In genomic region chr1:148279002-148279542, GRCh38 we compare ENCODE assay signal across 7 cellular contexts.
A peak's percentile ranks its signal among the peaks of the same experiment; 100 is the strongest.
DNase-seq lines count a peak whose midpoint lies in the region; ATAC-seq and TF ChIP-seq lines count a peak whose summit lies in the region.
"Not testable (repeated sequence)": the region's sequence is repeated elsewhere in the genome, so short reads cannot be mapped to it uniquely, and the experiment has no call there.

No MANE protein-coding gene starts in this region.

- H3K4me3 Mint-ChIP-seq in activated CD8-positive, alpha-beta T cell treated with anti-CD3 and anti-CD28 coated beads for 36 hours, result peak overlapping the region; percentile 82

- not testable (repeated sequence) for H3F3A ChIP-seq in GM23248 (ENCODE audit: insufficient read depth)

- H3K4me1 ChIP-seq in GM23248 (ENCODE audit: insufficient read depth), result peaks cover 28% of the 10 kb centered on the region

- not testable (repeated sequence) for H4K20me1 ChIP-seq in GM23248 (ENCODE audit: insufficient read depth)

- not testable (repeated sequence) for H3K36me3 Mint-ChIP-seq in activated CD8-positive, alpha-beta T cell treated with anti-CD3 and anti-CD28 coated beads for 36 hours (ENCODE audit: low read depth)

- intact Hi-C loops in activated CD8-positive, alpha-beta T cell treated with anti-CD3 and anti-CD28 coated beads for 36 hours (cut with micrococcal nuclease), result not testable (repeated sequence)

- H3K4me1 Mint-ChIP-seq in activated CD8-positive, alpha-beta T cell treated with anti-CD3 and anti-CD28 coated beads for 36 hours (ENCODE audit: low read depth), result not testable (repeated sequence)

- TF ChIP-seq CTCF in activated CD8-positive, alpha-beta T cell treated with anti-CD3 and anti-CD28 coated beads for 36 hours (IDR thresholded peaks at IDR 0.05), result not testable (repeated sequence)

- DNase-seq in GM23248, result peak; percentile 12
- DNase-seq in MV-4-11 (lab: John Stamatoyannopoulos, UW), result peak; percentile 29
- DNase-seq in SK-MEL-5 (ENCODE audit: low read depth, low spot score), result peak; percentile 24
- DNase-seq in activated CD8-positive, alpha-beta T cell treated with anti-CD3 and anti-CD28 coated beads for 36 hours; epithelial cell of prostate (ENCODE audit: low read depth, low spot score): not testable (repeated sequence)
- peak; percentile 64 for DNase-seq in amniotic epithelial cell (ENCODE audit: low read depth)
- DNase-seq in midbrain (lab: John Stamatoyannopoulos, UW), result peak; percentile 0

- H3K9me3 Mint-ChIP-seq in activated CD8-positive, alpha-beta T cell treated with anti-CD3 and anti-CD28 coated beads for 36 hours, result not testable (repeated sequence)

- H3K27ac ChIP-seq in GM23248, result not testable (repeated sequence)
- H3K27ac ChIP-seq in epithelial cell of prostate, result peak overlapping the region; percentile 96

- H3K79me2 ChIP-seq in GM23248 (ENCODE audit: insufficient read depth), result not testable (repeated sequence)

- H2AFZ ChIP-seq in GM23248, result peak overlapping the region; percentile 75

- not testable (repeated sequence) for H3K9me3 ChIP-seq in GM23248 (ENCODE audit: low read depth)

- CTCF ChIA-PET in activated CD8-positive, alpha-beta T cell treated with anti-CD3 and anti-CD28 coated beads for 36 hours (lab: Charles Lee), result not testable (repeated sequence)

- H3K9ac ChIP-seq in GM23248, result 0 out of 2 replicates have a peak overlapping the region, but pooled peaks have one; percentile 16

- 71 to 79% methylated on average over 5 of the region's 5 CpGs for WGBS in GM23248 (ENCODE audit: low coverage in 1 of 2, low lambda C conversion rate in 2 of 2, missing lambda C conversion rate in 2 of 2), 2 experiments

- H3K4me3 ChIP-seq in GM23248, result peak overlapping the region; percentile 69

- not testable (repeated sequence) for H3K27me3 ChIP-seq in GM23248 (replicated peaks; ENCODE audit: insufficient read depth)

- H3K36me3 ChIP-seq in GM23248 (ENCODE audit: low read depth), result not testable (repeated sequence)

- not testable (repeated sequence) for H3K9me2 ChIP-seq in GM23248 (ENCODE audit: insufficient read depth)

- peaks cover 22% of the 10 kb centered on the region for H3K27me3 Mint-ChIP-seq in activated CD8-positive, alpha-beta T cell treated with anti-CD3 and anti-CD28 coated beads for 36 hours

- H3K27ac Mint-ChIP-seq in activated CD8-positive, alpha-beta T cell treated with anti-CD3 and anti-CD28 coated beads for 36 hours, result peak overlapping the region; percentile 31

- peak overlapping the region; percentile 62 for H3K4me2 ChIP-seq in GM23248 (ENCODE audit: unreplicated experiment)

- not testable (repeated sequence) for ATAC-seq in activated CD8-positive, alpha-beta T cell treated with anti-CD3 and anti-CD28 coated beads for 36 hours

- in situ Hi-C loops in GM23248 (cut with MboI); SK-MEL-5 (cut with HindIII; ENCODE audit: low pct_unique_long_range_greater_than_20kb, low sequenced_read_pairs): not testable (repeated sequence)

- POLR2A ChIA-PET in activated CD8-positive, alpha-beta T cell treated with anti-CD3 and anti-CD28 coated beads for 36 hours (lab: Charles Lee), result interaction anchor here (0.6 to 2.1 kb wide), 3 partner anchors 16 to 55 kb away, joined by 3 to 9 read pairs (median 7); no protein-coding TSS in a partner anchor
